8 cellular contexts compared by ENCODE assay signal in the genomic region with DNA sequence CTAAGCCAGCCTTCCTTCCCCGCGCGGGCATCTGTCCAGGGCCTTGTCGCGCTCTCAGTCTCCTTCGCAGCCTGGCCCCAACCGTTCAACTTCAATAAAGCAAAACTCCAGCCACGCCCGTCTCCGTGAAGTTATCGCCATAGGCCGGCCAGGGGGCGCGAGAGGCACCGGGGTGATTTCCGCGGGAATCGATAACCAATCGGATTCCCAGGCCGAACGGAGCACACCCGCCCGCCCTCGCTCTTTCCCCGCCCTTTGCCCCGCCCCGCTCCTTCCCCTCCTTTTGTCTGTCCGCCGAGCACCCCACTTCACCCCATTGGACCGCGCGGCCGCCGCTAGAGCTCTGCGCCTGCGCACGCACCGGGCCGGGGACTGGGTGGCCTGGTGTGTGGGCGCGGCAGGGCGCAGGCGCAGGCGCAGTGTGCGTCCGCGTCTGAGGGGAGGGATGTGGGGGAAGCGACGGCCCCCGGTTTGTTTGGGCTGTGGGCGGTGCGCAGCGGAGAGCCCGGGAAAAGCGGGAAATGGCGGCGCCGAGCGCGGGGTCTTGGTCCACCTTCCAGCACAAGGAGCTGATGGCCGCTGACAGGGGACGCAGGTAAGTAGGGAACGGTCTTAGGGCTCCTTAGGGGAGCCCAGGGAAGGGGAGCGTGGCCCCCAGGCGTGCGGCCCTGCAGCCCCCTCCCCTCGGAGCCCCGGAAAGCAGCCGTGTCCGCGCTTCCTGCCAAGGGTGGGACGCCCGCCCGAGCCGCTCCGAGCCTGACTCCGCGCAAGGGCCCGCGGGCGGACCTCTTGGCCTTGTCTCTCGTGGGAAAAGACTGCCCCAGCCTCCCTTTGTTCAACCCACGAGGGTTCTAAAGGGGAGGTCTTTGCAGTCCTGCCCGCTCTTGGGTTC. TPM values are rescaled to one million over a fixed set of nuclear protein-coding genes. Genes with fewer than 3 reads are reported as not detected.
DNase-seq lines count a peak whose midpoint lies in the region; ATAC-seq and TF ChIP-seq lines count a peak whose summit lies in the region.

A gene (plus strand): TSS at position 417 of the 892 bp plus-strand sequence. CDS start 105 bp downstream, at position 522.

- H3K4me1 ChIP-seq in HUES48 (ENCODE audit: control insufficient read depth, insufficient read depth, low read length) = peaks cover 28% of the 10 kb centered on the region
- H3K4me1 ChIP-seq in NT2/D1 (ENCODE audit: insufficient read depth, insufficient read length) = peaks cover 8% of the 10 kb centered on the region
- no peaks in the 10 kb centered on the region for H3K4me1 ChIP-seq in endocrine pancreas (ENCODE audit: control insufficient read depth, insufficient read depth, low read length)

- H3K27ac ChIP-seq in HUES48 (ENCODE audit: low read depth, low read length) = peak within 1 kb of the TSS; percentile 88

- peak within 1 kb of the TSS; percentile 79 for H3K27ac Mint-ChIP-seq in Calu3 (ENCODE audit: unreplicated experiment)
- H3K27ac Mint-ChIP-seq in activated CD8-positive, alpha-beta memory T cell treated with anti-CD3 and anti-CD28 coated beads, Interleukin-2, amount 10 ng/mL, durations not matched to agents 7 days and 5 days = peak within 1 kb of the TSS; percentile 93

- H3K27me3 Mint-ChIP-seq in Calu3 (ENCODE audit: unreplicated experiment) = no peaks in the 10 kb centered on the region
- no peaks in the 10 kb centered on the region for H3K27me3 Mint-ChIP-seq in activated CD8-positive, alpha-beta memory T cell treated with anti-CD3 and anti-CD28 coated beads, Interleukin-2, amount 10 ng/mL, durations not matched to agents 7 days and 5 days

- H3K4me3 ChIP-seq in HUES48 (ENCODE audit: low read depth, low read length) = peak within 1 kb of the TSS; percentile 82
- peak within 1 kb of the TSS; percentile 89 for H3K4me3 ChIP-seq in NT2/D1 (ENCODE audit: insufficient read length, low read depth)
- peak within 1 kb of the TSS; percentile 79 for H3K4me3 ChIP-seq in endocrine pancreas (ENCODE audit: control insufficient read depth, insufficient read depth, low read length)

- peaks cover 3% of the 10 kb centered on the region for H3K9me3 Mint-ChIP-seq in Calu3 (ENCODE audit: low read depth, unreplicated experiment)
- H3K9me3 Mint-ChIP-seq in activated CD8-positive, alpha-beta memory T cell treated with anti-CD3 and anti-CD28 coated beads, Interleukin-2, amount 10 ng/mL, durations not matched to agents 7 days and 5 days (ENCODE audit: low read depth) = no peaks in the 10 kb centered on the region

- peaks cover 29% of the 10 kb centered on the region for H3K27me3 ChIP-seq in HUES48 (ENCODE audit: control insufficient read depth, insufficient read depth, low read length)
- peaks cover 5% of the 10 kb centered on the region for H3K27me3 ChIP-seq in NT2/D1 (ENCODE audit: insufficient read depth, insufficient read length)
- H3K27me3 ChIP-seq in endocrine pancreas (ENCODE audit: control insufficient read depth, insufficient read depth, low read length) = no peaks in the 10 kb centered on the region

- DNase-seq in Calu3 (peak; percentile 98), NT2/D1 (ENCODE audit: low read depth, low spot score) (peak; percentile 96), mesenteric fat pad (ENCODE audit: low spot score) (peak; percentile 100)
- DNase-seq in activated CD8-positive, alpha-beta memory T cell treated with anti-CD3 and anti-CD28 coated beads, Interleukin-2, amount 10 ng/mL, durations not matched to agents 7 days and 5 days = peak; percentile 99
- peak; percentile 96 for DNase-seq in stimulated activated CD8-positive, alpha-beta memory T cell treated with anti-CD3 and anti-CD28 coated beads, Interleukin-15, amount 100 ng/mL, for 1 hour (ENCODE audit: low read depth)

- H3K36me3 ChIP-seq in HUES48 (ENCODE audit: control insufficient read depth, insufficient read depth, low read length) (peaks cover 27% of the 10 kb centered on the region), NT2/D1 (ENCODE audit: insufficient read depth, insufficient read length, low read length) (peaks cover 33% of the 10 kb centered on the region), endocrine pancreas (ENCODE audit: control insufficient read depth, insufficient read depth, low read length) (no peaks in the 10 kb centered on the region)

- no TSS peak for BruUV-seq in Calu3 (replicated peaks; lab: Mats Ljungman, UMichigan)

- peaks cover 74% of the 10 kb centered on the region for H3K36me3 Mint-ChIP-seq in Calu3 (ENCODE audit: insufficient read depth, unreplicated experiment)
- H3K36me3 Mint-ChIP-seq in activated CD8-positive, alpha-beta memory T cell treated with anti-CD3 and anti-CD28 coated beads, Interleukin-2, amount 10 ng/mL, durations not matched to agents 7 days and 5 days = peaks cover 44% of the 10 kb centered on the region

- H3K4me3 Mint-ChIP-seq in Calu3 (ENCODE audit: low read depth, unreplicated experiment) = peak within 1 kb of the TSS; percentile 89
- H3K4me3 Mint-ChIP-seq in activated CD8-positive, alpha-beta memory T cell treated with anti-CD3 and anti-CD28 coated beads, Interleukin-2, amount 10 ng/mL, durations not matched to agents 7 days and 5 days = peak within 1 kb of the TSS; percentile 96

- TF ChIP-seq CTCF in Calu3 (IDR thresholded peaks at IDR 0.05; ENCODE audit: unreplicated experiment) = no peak

- H3K4me1 Mint-ChIP-seq in Calu3 (ENCODE audit: low read depth, unreplicated experiment) = peaks cover 41% of the 10 kb centered on the region
- H3K4me1 Mint-ChIP-seq in activated CD8-positive, alpha-beta memory T cell treated with anti-CD3 and anti-CD28 coated beads, Interleukin-2, amount 10 ng/mL, durations not matched to agents 7 days and 5 days = peaks cover 54% of the 10 kb centered on the region

- H3K9ac ChIP-seq in HUES48 (ENCODE audit: low read depth, low read length) = peak within 1 kb of the TSS; percentile 97
- peak within 1 kb of the TSS; percentile 97 for H3K9ac ChIP-seq in NT2/D1 (ENCODE audit: insufficient read length, low read depth)
- peak within 1 kb of the TSS; percentile 82 for H3K9ac ChIP-seq in endocrine pancreas (ENCODE audit: control insufficient read depth, insufficient read depth, low read length)

- intact Hi-C loops in Calu3 (cut with micrococcal nuclease; ENCODE audit: unreplicated experiment) = no loop called here

- CTCF ChIA-PET in Calu3 (lab: Charles Lee) = interaction anchor here (0.5 to 1.2 kb wide), 7 partner anchors 9 to 505 kb away, joined by 3 to 7 read pairs (median 4); no protein-coding TSS in a partner anchor
- CTCF ChIA-PET in activated CD8-positive, alpha-beta memory T cell treated with anti-CD3 and anti-CD28 coated beads, Interleukin-2, amount 10 ng/mL, durations not matched to agents 7 days and 5 days (lab: Charles Lee) = interaction anchor here (0.9 to 2.7 kb wide), 17 partner anchors 8 to 92 kb away, joined by 3 to 18 read pairs (median 5); a partner anchor contains a TSS

- ATAC-seq in GM21423 (IDR thresholded peaks at IDR 0.05; ENCODE audit: unreplicated experiment) = peak; percentile 92
- ATAC-seq in activated CD8-positive, alpha-beta memory T cell treated with anti-CD3 and anti-CD28 coated beads, Interleukin-2, amount 10 ng/mL, durations not matched to agents 7 days and 5 days = peak; percentile 95

- H3K9me3 ChIP-seq in HUES48 (ENCODE audit: control insufficient read depth, insufficient read depth, low read length) = peaks cover 6% of the 10 kb centered on the region
- peaks cover 19% of the 10 kb centered on the region for H3K9me3 ChIP-seq in NT2/D1 (ENCODE audit: insufficient read depth, low read length)
- no peaks in the 10 kb centered on the region for H3K9me3 ChIP-seq in endocrine pancreas (ENCODE audit: control insufficient read depth, low read length)

RNA-seq across cellular contexts. Expression of the gene that starts here (rescaled TPM):
- 51.3 and 53.8 TPM in 2 replicates for total RNA-seq in Calu3 (2022)
- total RNA-seq in activated CD8-positive, alpha-beta memory T cell treated with anti-CD3 and anti-CD28 coated beads, Interleukin-2, amount 10 ng/mL, durations not matched to agents 7 days and 5 days = 100 to 1,000 TPM; 117 to 129 TPM
- 19.0 TPM for total RNA-seq in mesenteric fat pad

Comparison
In these comparisons a context has a peak if more than half of its experiments do, and no peak if none do; other contexts are left out.
1. Peak in every context shown above with its lines: DNase-seq, ATAC-seq, H3K4me3 ChIP-seq and H3K27ac ChIP-seq.